In the genomic region with DNA sequence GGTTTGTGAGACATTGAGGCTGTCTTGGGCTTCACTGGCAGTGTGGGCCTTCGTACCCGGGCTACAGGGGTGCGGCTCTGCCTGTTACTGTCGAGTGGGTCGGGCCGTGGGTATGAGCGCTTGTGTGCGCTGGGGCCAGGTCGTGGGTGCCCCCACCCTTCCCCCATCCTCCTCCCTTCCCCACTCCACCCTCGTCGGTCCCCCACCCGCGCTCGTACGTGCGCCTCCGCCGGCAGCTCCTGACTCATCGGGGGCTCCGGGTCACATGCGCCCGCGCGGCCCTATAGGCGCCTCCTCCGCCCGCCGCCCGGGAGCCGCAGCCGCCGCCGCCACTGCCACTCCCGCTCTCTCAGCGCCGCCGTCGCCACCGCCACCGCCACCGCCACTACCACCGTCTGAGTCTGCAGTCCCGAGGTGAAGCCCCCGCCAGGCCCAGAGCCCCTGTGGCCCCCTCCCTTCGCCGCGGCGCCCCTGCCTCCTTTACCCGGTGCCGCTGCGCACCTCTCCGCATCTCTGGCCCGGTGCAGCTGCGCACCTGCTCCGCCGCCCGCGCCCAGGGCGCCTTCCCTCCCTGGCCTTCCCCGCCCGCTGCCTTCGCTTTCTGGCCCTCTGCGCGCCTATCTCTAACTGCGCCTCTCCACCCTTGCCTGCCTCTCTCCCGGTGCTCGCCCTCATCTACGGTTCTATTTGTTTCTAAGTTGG, we compare ENCODE assay signal across 1 cellular context.
TF ChIP-seq lines count a peak whose summit lies in the region.

A gene (plus strand): TSS at position 335 of the 702 bp plus-strand sequence. CDS start 1,253 bp downstream, outside the sequence.

TF ChIP-seq in WTC11, 78 proteins besides CTCF, POLR2A, EP300 and RAD21 (continued from another document):
- TF ChIP-seq, protein P1, sequence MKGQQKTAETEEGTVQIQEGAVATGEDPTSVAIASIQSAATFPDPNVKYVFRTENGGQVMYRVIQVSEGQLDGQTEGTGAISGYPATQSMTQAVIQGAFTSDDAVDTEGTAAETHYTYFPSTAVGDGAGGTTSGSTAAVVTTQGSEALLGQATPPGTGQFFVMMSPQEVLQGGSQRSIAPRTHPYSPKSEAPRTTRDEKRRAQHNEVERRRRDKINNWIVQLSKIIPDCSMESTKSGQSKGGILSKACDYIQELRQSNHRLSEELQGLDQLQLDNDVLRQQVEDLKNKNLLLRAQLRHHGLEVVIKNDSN (CRISPR knock-in tag; IDR thresholded peaks at IDR 0.05), result peak; percentile 84
- TF ChIP-seq ZBTB21 (CRISPR knock-in tag; IDR thresholded peaks at IDR 0.05; ENCODE audit: borderline replicate concordance), result 0 out of 2 replicates have a peak, but pooled peaks have one; percentile 59
- TF ChIP-seq FOXJ3 (CRISPR knock-in tag; IDR thresholded peaks at IDR 0.05; ENCODE audit: borderline replicate concordance), result no peak
- TF ChIP-seq, protein P2, sequence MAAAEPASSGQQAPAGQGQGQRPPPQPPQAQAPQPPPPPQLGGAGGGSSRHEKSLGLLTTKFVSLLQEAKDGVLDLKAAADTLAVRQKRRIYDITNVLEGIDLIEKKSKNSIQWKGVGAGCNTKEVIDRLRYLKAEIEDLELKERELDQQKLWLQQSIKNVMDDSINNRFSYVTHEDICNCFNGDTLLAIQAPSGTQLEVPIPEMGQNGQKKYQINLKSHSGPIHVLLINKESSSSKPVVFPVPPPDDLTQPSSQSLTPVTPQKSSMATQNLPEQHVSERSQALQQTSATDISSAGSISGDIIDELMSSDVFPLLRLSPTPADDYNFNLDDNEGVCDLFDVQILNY (CRISPR knock-in tag; IDR thresholded peaks at IDR 0.05), result 0 out of 2 replicates have a peak, but pooled peaks have one; percentile 51
- TF ChIP-seq, protein P3, sequence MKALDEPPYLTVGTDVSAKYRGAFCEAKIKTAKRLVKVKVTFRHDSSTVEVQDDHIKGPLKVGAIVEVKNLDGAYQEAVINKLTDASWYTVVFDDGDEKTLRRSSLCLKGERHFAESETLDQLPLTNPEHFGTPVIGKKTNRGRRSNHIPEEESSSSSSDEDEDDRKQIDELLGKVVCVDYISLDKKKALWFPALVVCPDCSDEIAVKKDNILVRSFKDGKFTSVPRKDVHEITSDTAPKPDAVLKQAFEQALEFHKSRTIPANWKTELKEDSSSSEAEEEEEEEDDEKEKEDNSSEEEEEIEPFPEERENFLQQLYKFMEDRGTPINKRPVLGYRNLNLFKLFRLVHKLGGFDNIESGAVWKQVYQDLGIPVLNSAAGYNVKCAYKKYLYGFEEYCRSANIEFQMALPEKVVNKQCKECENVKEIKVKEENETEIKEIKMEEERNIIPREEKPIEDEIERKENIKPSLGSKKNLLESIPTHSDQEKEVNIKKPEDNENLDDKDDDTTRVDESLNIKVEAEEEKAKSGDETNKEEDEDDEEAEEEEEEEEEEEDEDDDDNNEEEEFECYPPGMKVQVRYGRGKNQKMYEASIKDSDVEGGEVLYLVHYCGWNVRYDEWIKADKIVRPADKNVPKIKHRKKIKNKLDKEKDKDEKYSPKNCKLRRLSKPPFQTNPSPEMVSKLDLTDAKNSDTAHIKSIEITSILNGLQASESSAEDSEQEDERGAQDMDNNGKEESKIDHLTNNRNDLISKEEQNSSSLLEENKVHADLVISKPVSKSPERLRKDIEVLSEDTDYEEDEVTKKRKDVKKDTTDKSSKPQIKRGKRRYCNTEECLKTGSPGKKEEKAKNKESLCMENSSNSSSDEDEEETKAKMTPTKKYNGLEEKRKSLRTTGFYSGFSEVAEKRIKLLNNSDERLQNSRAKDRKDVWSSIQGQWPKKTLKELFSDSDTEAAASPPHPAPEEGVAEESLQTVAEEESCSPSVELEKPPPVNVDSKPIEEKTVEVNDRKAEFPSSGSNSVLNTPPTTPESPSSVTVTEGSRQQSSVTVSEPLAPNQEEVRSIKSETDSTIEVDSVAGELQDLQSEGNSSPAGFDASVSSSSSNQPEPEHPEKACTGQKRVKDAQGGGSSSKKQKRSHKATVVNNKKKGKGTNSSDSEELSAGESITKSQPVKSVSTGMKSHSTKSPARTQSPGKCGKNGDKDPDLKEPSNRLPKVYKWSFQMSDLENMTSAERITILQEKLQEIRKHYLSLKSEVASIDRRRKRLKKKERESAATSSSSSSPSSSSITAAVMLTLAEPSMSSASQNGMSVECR (CRISPR knock-in tag; IDR thresholded peaks at IDR 0.05; ENCODE audit: borderline replicate concordance), result peak; percentile 77; the same call in 1 of the 2 replicates
- no peak for TF ChIP-seq CREM (CRISPR knock-in tag; IDR thresholded peaks at IDR 0.05)
- TF ChIP-seq CBFB (CRISPR knock-in tag; IDR thresholded peaks at IDR 0.05; ENCODE audit: low read depth), result no peak
- TF ChIP-seq ZNF232 (CRISPR knock-in tag; IDR thresholded peaks at IDR 0.05), result 0 out of 2 replicates have a peak, but pooled peaks have one; percentile 14
- TF ChIP-seq ZNF263 (CRISPR knock-in tag; IDR thresholded peaks at IDR 0.05; ENCODE audit: low read depth), result 0 out of 2 replicates have a peak, but pooled peaks have one; percentile 23
